11 cellular contexts compared by ENCODE assay signal in the genomic region with DNA sequence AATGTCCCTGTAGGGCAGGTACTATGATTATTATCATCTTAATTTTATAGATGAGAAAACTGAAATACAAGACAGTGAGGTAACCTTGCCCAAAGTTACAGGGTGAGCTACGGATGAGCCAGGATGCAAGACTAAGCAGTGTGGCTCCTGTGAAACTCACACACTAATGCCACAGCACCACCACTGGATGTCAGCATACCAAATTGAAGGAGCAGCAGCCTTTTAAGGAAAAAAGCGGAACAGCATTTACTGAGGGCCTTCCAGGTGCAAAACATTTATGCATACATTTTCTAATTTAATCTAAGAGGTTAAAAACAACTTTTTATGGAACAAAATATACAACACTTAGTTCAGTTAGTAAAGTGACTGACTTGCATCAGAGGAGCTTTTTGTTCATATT. TPM values are rescaled to one million over a fixed set of nuclear protein-coding genes. Genes with fewer than 3 reads are reported as not detected.
A peak's percentile ranks its signal among the peaks of the same experiment; 100 is the strongest.
DNase-seq lines count a peak whose midpoint lies in the region; ATAC-seq and TF ChIP-seq lines count a peak whose summit lies in the region.
"Had no signal": no experiment of that assay in that cellular context is flagged by ENCODE, and none has a peak within 500 bp of the region (broad histone marks: within the 10 kb centered on the region; RNA-seq: fewer than 3 reads in every experiment).

No MANE protein-coding gene starts in this region.

- no peak overlapping the region for H2AFZ ChIP-seq in mesenchymal stem cell (ENCODE audit: low read depth, low read length)
- no peak overlapping the region for H2AFZ ChIP-seq in smooth muscle cell (ENCODE audit: low read depth)

- no peak overlapping the region for H3K27ac ChIP-seq in mesenchymal stem cell (ENCODE audit: low read length, poor library complexity, severe bottlenecking)
- H3K27ac ChIP-seq in smooth muscle cell (ENCODE audit: low read depth) = no peak overlapping the region
- H3K27ac ChIP-seq: WERI-Rb-1 had no signal

- H3K79me1 ChIP-seq in mesenchymal stem cell (replicated peaks; ENCODE audit: low read length, poor library complexity, severe bottlenecking) = no peaks in the 10 kb centered on the region

- no peak overlapping the region for H3K14ac ChIP-seq in mesenchymal stem cell (ENCODE audit: low read length in 2 of 2)

- H3K79me2 ChIP-seq in smooth muscle cell (ENCODE audit: low read depth) = no peaks in the 10 kb centered on the region

- no peaks in the 10 kb centered on the region for H4K20me1 ChIP-seq in smooth muscle cell (ENCODE audit: low read depth)

- no peaks in the 10 kb centered on the region for H3F3A ChIP-seq in smooth muscle cell (ENCODE audit: low read depth)

- H3K27me3 ChIP-seq in mesenchymal stem cell (ENCODE audit: control insufficient read depth in 1 of 2, insufficient read depth in 1 of 2, low read length in 2 of 2) = no peaks in the 10 kb centered on the region
- no peaks in the 10 kb centered on the region for H3K27me3 ChIP-seq in smooth muscle cell (ENCODE audit: low read depth)

- no peak for ATAC-seq in HG03571 (IDR thresholded peaks at IDR 0.05; ENCODE audit: unreplicated experiment)
- no peak for ATAC-seq in GM21825 (IDR thresholded peaks at IDR 0.05; ENCODE audit: unreplicated experiment)
- ATAC-seq: Right ventricle myocardium inferior had no signal

- H3K9me3 ChIP-seq in mesenchymal stem cell (ENCODE audit: control insufficient read depth, low read length) (no peaks in the 10 kb centered on the region), smooth muscle cell (replicated peaks; ENCODE audit: low read depth) (no peaks in the 10 kb centered on the region)
- H3K9me3 ChIP-seq: Caco-2 had no signal

- no peak overlapping the region for H4K8ac ChIP-seq in mesenchymal stem cell (ENCODE audit: low read length)

- TF ChIP-seq CTCF in AG10803 (conservative IDR thresholded peaks at IDR 0.05; ENCODE audit: low read length) = peak; percentile 30; the same call in 1 of the 2 replicates
- peak; percentile 53 for TF ChIP-seq CTCF in choroid plexus epithelial cell (conservative IDR thresholded peaks at IDR 0.05; ENCODE audit: low read depth, low read length)
- TF ChIP-seq CTCF in smooth muscle cell (IDR thresholded peaks at IDR 0.05; ENCODE audit: borderline replicate concordance, insufficient read depth, poor library complexity, severe bottlenecking) = no peak

- WGBS in mesenchymal stem cell = 88% methylated on average over 1 of the region's 2 CpGs
- 77% methylated on average over 2 of the region's 2 CpGs for WGBS in smooth muscle cell (ENCODE audit: low lambda C conversion rate)

- no peak overlapping the region for H2BK120ac ChIP-seq in mesenchymal stem cell (ENCODE audit: low read depth, low read length)

- H4K91ac ChIP-seq in mesenchymal stem cell (ENCODE audit: low read length) = no peak overlapping the region

- no peak overlapping the region for H3K4ac ChIP-seq in mesenchymal stem cell (ENCODE audit: low read depth in 1 of 2, low read length in 2 of 2)

- H3K9ac ChIP-seq in mesenchymal stem cell (ENCODE audit: low read length) (no peak overlapping the region), smooth muscle cell (ENCODE audit: low read depth) (no peak overlapping the region)

- H2BK15ac ChIP-seq in mesenchymal stem cell (ENCODE audit: low read depth, poor library complexity, severe bottlenecking) = no peak overlapping the region

- no peak overlapping the region for H2BK12ac ChIP-seq in mesenchymal stem cell (ENCODE audit: low read length in 2 of 2)

- no peak overlapping the region for H2AK5ac ChIP-seq in mesenchymal stem cell (ENCODE audit: low read length, severe bottlenecking)

- no peak overlapping the region for H3K18ac ChIP-seq in mesenchymal stem cell (ENCODE audit: low read depth in 1 of 2, low read length in 2 of 2)

- no peak overlapping the region for H3K4me2 ChIP-seq in mesenchymal stem cell (ENCODE audit: low read length, poor library complexity, severe bottlenecking)
- H3K4me2 ChIP-seq in smooth muscle cell = no peak overlapping the region

- peak; percentile 33 for DNase-seq in AG10803 (ENCODE audit: low read depth)
- peak; percentile 33 for DNase-seq in NCI-H226
- peak; percentile 36 for DNase-seq in choroid plexus epithelial cell (ENCODE audit: low read depth)
- peak; percentile 9 for DNase-seq in mesenchymal stem cell
- no peak for DNase-seq in NCI-H1436 treated with DMSO at 0.1 percent for 48 hours (lab: John Stamatoyannopoulos, UW)
- no peak for DNase-seq in smooth muscle cell (lab: John Stamatoyannopoulos, UW; ENCODE audit: unreplicated experiment)
- DNase-seq: Caco-2, WERI-Rb-1 had no signal

- no peak overlapping the region for H2BK5ac ChIP-seq in mesenchymal stem cell (ENCODE audit: low read depth, low read length, poor library complexity, severe bottlenecking)

- H3K4me3 ChIP-seq in AG10803 (ENCODE audit: low read length) (no peak overlapping the region), choroid plexus epithelial cell (ENCODE audit: low read depth, low read length) (no peak overlapping the region), mesenchymal stem cell (ENCODE audit: insufficient read depth in 1 of 2, low read depth in 1 of 2, low read length in 2 of 2) (no peak overlapping the region), smooth muscle cell (no peak overlapping the region)

- H3K23ac ChIP-seq in mesenchymal stem cell (ENCODE audit: low read length in 2 of 2) = peak overlapping the region in 1 of 2 experiments; percentile 61

- H3K4me1 ChIP-seq in mesenchymal stem cell (ENCODE audit: control insufficient read depth, insufficient read depth, low read depth, low read length) = peaks cover 7% of the 10 kb centered on the region
- peaks cover 10% of the 10 kb centered on the region for H3K4me1 ChIP-seq in smooth muscle cell (ENCODE audit: low read depth)
- H3K4me1 ChIP-seq: Caco-2 had no signal

- peaks cover 19 to 45% of the 10 kb centered on the region in 2 experiments for H3K36me3 ChIP-seq in mesenchymal stem cell (ENCODE audit: control insufficient read depth in 1 of 2, insufficient read depth in 2 of 2, low read depth in 1 of 2, low read length in 2 of 2)
- H3K36me3 ChIP-seq in smooth muscle cell (ENCODE audit: low read depth) = no peaks in the 10 kb centered on the region
- H3K36me3 ChIP-seq: WERI-Rb-1 had no signal

RNA-seq across cellular contexts. Expression of a gene that starts 41.7 kb away (rescaled TPM):
- 1.3 TPM for polyA plus RNA-seq in mesenchymal stem cell (2013, experiment 1 of 2)
- polyA plus RNA-seq in mesenchymal stem cell (2013, experiment 2 of 2) = 1.8 TPM
- total RNA-seq in smooth muscle cell = 2.9 and 3.2 TPM in 2 replicates
- 4.3 and 5.9 TPM in 2 replicates for polyA plus RNA-seq in smooth muscle cell

Comparison
In these comparisons a context has a peak if more than half of its experiments do, and no peak if none do; other contexts are left out.
1. DNase-seq: peak in AG10803 (single experiment), NCI-H226 (single experiment), choroid plexus epithelial cell (single experiment) and mesenchymal stem cell (single experiment); none in NCI-H1436 treated with DMSO at 0.1 percent for 48 hours (single experiment) and smooth muscle cell (single experiment).